ENCODE assay signal across 1 cellular context in the genomic region with DNA sequence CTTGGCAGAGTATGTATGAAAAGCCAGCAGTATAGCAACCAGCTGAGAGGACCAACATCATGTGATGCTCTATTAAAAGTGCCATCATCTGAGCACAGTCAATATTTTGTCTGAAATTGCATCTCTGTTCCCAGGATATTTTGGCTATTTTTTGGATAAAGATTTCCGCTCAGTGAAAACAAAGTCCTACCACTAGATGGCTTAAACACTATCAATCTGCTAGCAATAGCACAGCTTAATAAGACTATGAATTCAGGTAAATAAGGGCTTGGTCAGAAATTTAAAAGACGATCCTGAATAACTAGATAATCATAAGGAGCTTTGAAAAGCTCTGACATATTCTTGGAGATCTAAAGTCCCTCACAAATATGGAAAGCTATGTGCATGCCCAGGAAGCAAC.
TF ChIP-seq lines count a peak whose summit lies in the region.

No MANE protein-coding gene starts in this region.

TF ChIP-seq in HCT116, 20 proteins besides CTCF, POLR2A, EP300 and RAD21 (continued from another document):
- TF ChIP-seq, protein P1, sequence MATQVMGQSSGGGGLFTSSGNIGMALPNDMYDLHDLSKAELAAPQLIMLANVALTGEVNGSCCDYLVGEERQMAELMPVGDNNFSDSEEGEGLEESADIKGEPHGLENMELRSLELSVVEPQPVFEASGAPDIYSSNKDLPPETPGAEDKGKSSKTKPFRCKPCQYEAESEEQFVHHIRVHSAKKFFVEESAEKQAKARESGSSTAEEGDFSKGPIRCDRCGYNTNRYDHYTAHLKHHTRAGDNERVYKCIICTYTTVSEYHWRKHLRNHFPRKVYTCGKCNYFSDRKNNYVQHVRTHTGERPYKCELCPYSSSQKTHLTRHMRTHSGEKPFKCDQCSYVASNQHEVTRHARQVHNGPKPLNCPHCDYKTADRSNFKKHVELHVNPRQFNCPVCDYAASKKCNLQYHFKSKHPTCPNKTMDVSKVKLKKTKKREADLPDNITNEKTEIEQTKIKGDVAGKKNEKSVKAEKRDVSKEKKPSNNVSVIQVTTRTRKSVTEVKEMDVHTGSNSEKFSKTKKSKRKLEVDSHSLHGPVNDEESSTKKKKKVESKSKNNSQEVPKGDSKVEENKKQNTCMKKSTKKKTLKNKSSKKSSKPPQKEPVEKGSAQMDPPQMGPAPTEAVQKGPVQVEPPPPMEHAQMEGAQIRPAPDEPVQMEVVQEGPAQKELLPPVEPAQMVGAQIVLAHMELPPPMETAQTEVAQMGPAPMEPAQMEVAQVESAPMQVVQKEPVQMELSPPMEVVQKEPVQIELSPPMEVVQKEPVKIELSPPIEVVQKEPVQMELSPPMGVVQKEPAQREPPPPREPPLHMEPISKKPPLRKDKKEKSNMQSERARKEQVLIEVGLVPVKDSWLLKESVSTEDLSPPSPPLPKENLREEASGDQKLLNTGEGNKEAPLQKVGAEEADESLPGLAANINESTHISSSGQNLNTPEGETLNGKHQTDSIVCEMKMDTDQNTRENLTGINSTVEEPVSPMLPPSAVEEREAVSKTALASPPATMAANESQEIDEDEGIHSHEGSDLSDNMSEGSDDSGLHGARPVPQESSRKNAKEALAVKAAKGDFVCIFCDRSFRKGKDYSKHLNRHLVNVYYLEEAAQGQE (IDR thresholded peaks at IDR 0.05; ENCODE audit: low read depth), result no peak
- no peak for TF ChIP-seq FOSL1 (IDR thresholded peaks at IDR 0.05; ENCODE audit: low read depth)
- no peak for TF ChIP-seq POLR2AphosphoS5 (IDR thresholded peaks at IDR 0.05; ENCODE audit: low read depth, low read length)
- no peak for TF ChIP-seq CBX3 (IDR thresholded peaks at IDR 0.05; ENCODE audit: low read depth)
- no peak for TF ChIP-seq EGR1 (IDR thresholded peaks at IDR 0.05; ENCODE audit: low read depth)
- TF ChIP-seq, protein P2, sequence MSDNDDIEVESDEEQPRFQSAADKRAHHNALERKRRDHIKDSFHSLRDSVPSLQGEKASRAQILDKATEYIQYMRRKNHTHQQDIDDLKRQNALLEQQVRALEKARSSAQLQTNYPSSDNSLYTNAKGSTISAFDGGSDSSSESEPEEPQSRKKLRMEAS (IDR thresholded peaks at IDR 0.05), result no peak
- no peak for TF ChIP-seq TCF7L2 (IDR thresholded peaks at IDR 0.05; ENCODE audit: borderline replicate concordance, extremely low read depth, insufficient read depth, insufficient read length)
- no peak for TF ChIP-seq JUND (IDR thresholded peaks at IDR 0.05)
- no peak for TF ChIP-seq ELF1 (IDR thresholded peaks at IDR 0.05; ENCODE audit: borderline replicate concordance, low read depth)
- TF ChIP-seq EZH2 (IDR thresholded peaks at IDR 0.05), result no peak
- TF ChIP-seq EZH2phosphoT487 (IDR thresholded peaks at IDR 0.05; ENCODE audit: borderline replicate concordance), result no peak
- no peak for TF ChIP-seq YY1 (IDR thresholded peaks at IDR 0.05; ENCODE audit: extremely low read depth, insufficient replicate concordance, low read depth, low read length)
- TF ChIP-seq ZFX (IDR thresholded peaks at IDR 0.05), result no peak
- TF ChIP-seq SIN3A (IDR thresholded peaks at IDR 0.05; ENCODE audit: low read depth), result no peak
- TF ChIP-seq, protein P3, sequence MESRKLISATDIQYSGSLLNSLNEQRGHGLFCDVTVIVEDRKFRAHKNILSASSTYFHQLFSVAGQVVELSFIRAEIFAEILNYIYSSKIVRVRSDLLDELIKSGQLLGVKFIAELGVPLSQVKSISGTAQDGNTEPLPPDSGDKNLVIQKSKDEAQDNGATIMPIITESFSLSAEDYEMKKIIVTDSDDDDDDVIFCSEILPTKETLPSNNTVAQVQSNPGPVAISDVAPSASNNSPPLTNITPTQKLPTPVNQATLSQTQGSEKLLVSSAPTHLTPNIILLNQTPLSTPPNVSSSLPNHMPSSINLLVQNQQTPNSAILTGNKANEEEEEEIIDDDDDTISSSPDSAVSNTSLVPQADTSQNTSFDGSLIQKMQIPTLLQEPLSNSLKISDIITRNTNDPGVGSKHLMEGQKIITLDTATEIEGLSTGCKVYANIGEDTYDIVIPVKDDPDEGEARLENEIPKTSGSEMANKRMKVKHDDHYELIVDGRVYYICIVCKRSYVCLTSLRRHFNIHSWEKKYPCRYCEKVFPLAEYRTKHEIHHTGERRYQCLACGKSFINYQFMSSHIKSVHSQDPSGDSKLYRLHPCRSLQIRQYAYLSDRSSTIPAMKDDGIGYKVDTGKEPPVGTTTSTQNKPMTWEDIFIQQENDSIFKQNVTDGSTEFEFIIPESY (IDR thresholded peaks at IDR 0.05; ENCODE audit: extremely low read depth, insufficient replicate concordance, low read length), result no peak
- no peak for TF ChIP-seq CEBPB (IDR thresholded peaks at IDR 0.05; ENCODE audit: low read depth)
